ENCODE assay signal across 8 cellular contexts in the genomic region with DNA sequence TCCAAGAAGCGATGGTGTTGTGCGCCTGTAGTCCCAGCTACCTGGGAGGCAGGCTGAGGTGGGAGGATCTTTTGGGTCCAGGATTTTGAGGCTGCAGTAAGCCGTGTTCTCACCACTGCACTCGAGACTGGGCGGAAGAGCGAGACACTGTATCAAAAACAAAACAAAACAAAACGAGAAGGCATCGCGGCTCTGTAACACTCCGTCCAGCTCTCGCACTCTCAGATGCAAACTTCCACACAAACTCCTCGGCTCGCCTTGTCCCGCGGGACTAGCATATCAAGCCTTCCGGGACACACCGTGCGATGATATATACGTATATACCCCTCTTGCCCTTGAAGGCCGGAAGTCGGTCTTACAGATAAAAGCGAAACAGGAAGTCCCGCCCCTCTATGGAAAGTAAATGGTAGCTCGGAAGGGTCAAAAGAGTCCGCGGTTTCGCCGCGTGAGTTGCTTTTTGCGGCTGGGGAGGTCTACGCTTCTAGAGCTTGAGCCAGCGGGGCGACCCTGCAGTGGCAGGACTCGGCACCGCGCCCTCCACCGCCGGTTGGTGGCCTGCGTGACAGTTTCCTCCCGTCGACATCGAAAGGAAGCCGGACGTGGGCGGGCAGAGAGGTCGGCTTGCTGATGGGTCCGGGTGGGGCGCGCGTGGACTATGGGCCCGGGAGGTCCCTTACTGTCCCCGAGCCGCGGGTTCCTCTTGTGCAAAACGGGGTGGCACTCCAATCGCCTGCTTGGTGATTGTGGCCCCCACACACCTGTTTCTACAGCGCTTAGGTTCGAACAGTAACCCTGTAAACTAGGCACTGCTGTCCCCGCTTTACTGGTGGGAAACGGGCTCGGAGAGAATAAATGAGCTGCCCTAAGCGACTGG. TPM values are rescaled to one million over a fixed set of nuclear protein-coding genes. Genes with fewer than 3 reads are reported as not detected.
A peak's percentile ranks its signal among the peaks of the same experiment; 100 is the strongest.
DNase-seq lines count a peak whose midpoint lies in the region; ATAC-seq and TF ChIP-seq lines count a peak whose summit lies in the region.

A gene with protein sequence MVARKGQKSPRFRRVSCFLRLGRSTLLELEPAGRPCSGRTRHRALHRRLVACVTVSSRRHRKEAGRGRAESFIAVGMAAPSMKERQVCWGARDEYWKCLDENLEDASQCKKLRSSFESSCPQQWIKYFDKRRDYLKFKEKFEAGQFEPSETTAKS (plus strand): TSS at position 393 of the 874 bp plus-strand sequence. CDS start 11 bp downstream, at position 404.

- peaks cover 47% of the 10 kb centered on the region for H3K4me1 Mint-ChIP-seq in activated CD4-positive, alpha-beta T cell treated with anti-CD3 and anti-CD28 coated beads, Interleukin-2, amount 10 ng/mL, durations not matched to agents 24 days and 14 days

- no peaks in the 10 kb centered on the region for H3K9me3 Mint-ChIP-seq in activated CD4-positive, alpha-beta T cell treated with anti-CD3 and anti-CD28 coated beads, Interleukin-2, amount 10 ng/mL, durations not matched to agents 24 days and 14 days

- H3K9me3 ChIP-seq in BE2C = no peaks in the 10 kb centered on the region

- H3K36me3 Mint-ChIP-seq in activated CD4-positive, alpha-beta T cell treated with anti-CD3 and anti-CD28 coated beads, Interleukin-2, amount 10 ng/mL, durations not matched to agents 24 days and 14 days (ENCODE audit: low read depth) = peaks cover 39% of the 10 kb centered on the region

- TF ChIP-seq CTCF in BE2C (IDR thresholded peaks at IDR 0.05; ENCODE audit: low read depth, low read length) = no peak

- peak; percentile 95 for ATAC-seq in GM19324 (IDR thresholded peaks at IDR 0.05; ENCODE audit: low FRiP score, unreplicated experiment)
- ATAC-seq in HG03469 (IDR thresholded peaks at IDR 0.05; ENCODE audit: unreplicated experiment) = peak; percentile 72
- ATAC-seq in left colon = peak; percentile 96

- DNase-seq in BE2C (peak; percentile 92), NCI-H526 treated with DMSO at 0.1 percent for 48 hours (lab: John Stamatoyannopoulos, UW) (peak; percentile 81), cortex of kidney (lab: John Stamatoyannopoulos, UW) (peak; percentile 13), left colon (peak; percentile 92)
- peak; percentile 96 for DNase-seq in activated CD4-positive, alpha-beta T cell treated with anti-CD3 and anti-CD28 coated beads, Interleukin-2, amount 10 ng/mL, durations not matched to agents 24 days and 14 days
- peak; percentile 92 for DNase-seq in stimulated activated CD4-positive, alpha-beta T cell treated with anti-CD3 and anti-CD28 coated beads, Interleukin-1b, Interleukin-23, amount 100 ng/mL, for 48 hours

- peak within 1 kb of the TSS; percentile 95 for H3K4me3 Mint-ChIP-seq in activated CD4-positive, alpha-beta T cell treated with anti-CD3 and anti-CD28 coated beads, Interleukin-2, amount 10 ng/mL, durations not matched to agents 24 days and 14 days

- H3K27me3 Mint-ChIP-seq in activated CD4-positive, alpha-beta T cell treated with anti-CD3 and anti-CD28 coated beads, Interleukin-2, amount 10 ng/mL, durations not matched to agents 24 days and 14 days = peaks cover 2% of the 10 kb centered on the region

- H3K27ac Mint-ChIP-seq in activated CD4-positive, alpha-beta T cell treated with anti-CD3 and anti-CD28 coated beads, Interleukin-2, amount 10 ng/mL, durations not matched to agents 24 days and 14 days = peak within 1 kb of the TSS; percentile 100

- H3K27me3 ChIP-seq in BE2C = no peaks in the 10 kb centered on the region

- peak within 1 kb of the TSS; percentile 99 for H3K4me3 ChIP-seq in BE2C (ENCODE audit: low read depth, low read length)

- intact Hi-C loops in activated CD4-positive, alpha-beta T cell treated with anti-CD3 and anti-CD28 coated beads, Interleukin-2, amount 10 ng/mL, durations not matched to agents 24 days and 14 days (cut with micrococcal nuclease) = loop anchor here (1.0 to 5.0 kb wide), 6 partner anchors 16 to 954 kb away; partner anchors contain the start of genes ARID4B and GGPS1
- intact Hi-C loops in left colon (cut with DNase I, micrococcal nuclease) = no loop called here

- no peaks in the 10 kb centered on the region; the same call in 1 of the 2 replicates for H3K4me1 ChIP-seq in BE2C

- peaks cover 37% of the 10 kb centered on the region for H3K36me3 ChIP-seq in BE2C

RNA-seq across cellular contexts. Expression of the gene that starts here (rescaled TPM):
- polyA plus RNA-seq in BE2C (2012; ENCODE audit: insufficient read depth, insufficient read length, low read depth) = 63.1 TPM
- total RNA-seq in activated CD4-positive, alpha-beta T cell treated with anti-CD3 and anti-CD28 coated beads, Interleukin-2, amount 10 ng/mL, durations not matched to agents 24 days and 14 days = 67.7 and 68.3 TPM in 2 replicates
- 10 to 100 TPM; 29.7 to 35.6 TPM for total RNA-seq in left colon

Comparison
In these comparisons a context has a peak if more than half of its experiments do, and no peak if none do; other contexts are left out.
1. Peak in every context shown above with its lines: DNase-seq, ATAC-seq and H3K4me3 ChIP-seq.
2. DNase-seq: peak in every context shown above with its lines; median percentile 96 in activated CD4-positive, alpha-beta T cell treated with anti-CD3 and anti-CD28 coated beads, Interleukin-2, amount 10 ng/mL, durations not matched to agents 24 days and 14 days; 92 in BE2C; 92 in left colon; 92 in stimulated activated CD4-positive, alpha-beta T cell treated with anti-CD3 and anti-CD28 coated beads, Interleukin-1b, Interleukin-23, amount 100 ng/mL, for 48 hours; 81 in NCI-H526 treated with DMSO at 0.1 percent for 48 hours; 13 in cortex of kidney.